In genomic region chr1:8015036-8015808, GRCh38 we compare ENCODE assay signal across 9 cellular contexts. TPM values are rescaled to one million over a fixed set of nuclear protein-coding genes. Genes with fewer than 3 reads are reported as not detected.
DNase-seq lines count a peak whose midpoint lies in the region; ATAC-seq, FAIRE-seq and TF ChIP-seq lines count a peak whose summit lies in the region.
"Had no signal": no experiment of that assay in that cellular context is flagged by ENCODE, and none has a peak within 500 bp of the region (broad histone marks: within the 10 kb centered on the region; RNA-seq: fewer than 3 reads in every experiment).

No MANE protein-coding gene starts in this region.

- peaks cover 39 to 52% of the 10 kb centered on the region in 2 donors for H3K36me3 ChIP-seq in kidney (ENCODE audit: control insufficient read depth in 1 of 2, insufficient read depth in 2 of 2, low read length in 2 of 2)

- no peaks in the 10 kb centered on the region for H3K9me3 ChIP-seq in kidney (ENCODE audit: control insufficient read depth in 1 of 2, low read length in 2 of 2)
- H3K9me3 ChIP-seq: BLaER1 treated with 17β-estradiol and CSF1 and Interleukin-3, amounts not matched to agents 10 nM and 100 nM had no signal

- peak overlapping the region; percentile 87 for H3K27ac ChIP-seq in caudate nucleus (ENCODE audit: low read depth, low read length)
- peak overlapping the region; percentile 32 to 44 for H3K27ac ChIP-seq in kidney (ENCODE audit: low read depth in 2 of 2, low read length in 2 of 2)
- H3K27ac ChIP-seq: BLaER1 treated with 17β-estradiol and CSF1 and Interleukin-3, amounts not matched to agents 10 nM and 100 nM had no signal

- H3K9ac ChIP-seq in kidney (ENCODE audit: low read length in 2 of 2) = peak overlapping the region in 1 of 2 donors; percentile 14
- H3K9ac ChIP-seq: BLaER1 treated with 17β-estradiol and CSF1 and Interleukin-3, amounts not matched to agents 10 nM and 100 nM had no signal

- FAIRE-seq in kidney (lab: Jason Lieb, UNC) = no peak

- TF ChIP-seq CTCF in LNCAP (IDR thresholded peaks at IDR 0.05) (peak; percentile 72), kidney (IDR thresholded peaks at IDR 0.05; ENCODE audit: borderline replicate concordance, extremely low read depth, insufficient read depth) (peak; percentile 78)

- H3K4me3 ChIP-seq in kidney (ENCODE audit: low read length in 2 of 2) = peak overlapping the region in 1 of 2 donors; percentile 4
- H3K4me3 ChIP-seq: BLaER1 treated with 17β-estradiol and CSF1 and Interleukin-3, amounts not matched to agents 10 nM and 100 nM had no signal

- peaks cover 19 to 43% of the 10 kb centered on the region in 2 donors for H3K4me1 ChIP-seq in kidney (ENCODE audit: control insufficient read depth in 1 of 2, insufficient read depth in 1 of 2, low read depth in 1 of 2, low read length in 2 of 2)

- intact Hi-C loops in kidney (cut with DNase I) = no loop called here

- no peak for ATAC-seq in GM21360 (IDR thresholded peaks at IDR 0.05; ENCODE audit: unreplicated experiment)

- peak; percentile 46 for DNase-seq in NCI-H1436 (lab: John Stamatoyannopoulos, UW)
- no peak for DNase-seq in NCI-H1436 treated with DMSO at 0.1 percent for 48 hours (lab: John Stamatoyannopoulos, UW)
- DNase-seq in SK-N-DZ (ENCODE audit: low spot score) = peak; percentile 44
- peak in 29 of 61 donors; percentile 5 to 83 (median 38) for DNase-seq in caudate nucleus (lab: John Stamatoyannopoulos, UW)
- no peak for DNase-seq in kidney
- DNase-seq in stimulated activated CD8-positive, alpha-beta memory T cell treated with anti-CD3 and anti-CD28 coated beads, Interleukin-4, amount 100 ng/mL, for 48 hours = peak; percentile 37

RNA-seq across cellular contexts. Expression of gene ERRFI1, which starts 10.9 kb away (rescaled TPM):
- polyA plus RNA-seq in SK-N-DZ (2014; cell fraction: cytosol; rRNA removed) = 6.2 and 6.5 TPM in 2 replicates
- 4.8 and 7.1 TPM in 2 replicates for polyA plus RNA-seq in SK-N-DZ (2014; cell fraction: nucleus; rRNA removed)
- total RNA-seq in kidney = 71.3 TPM
- polyA plus RNA-seq in kidney (ENCODE audit: insufficient read depth, low read depth, low replicate concordance) = 25.0 TPM

RNA-seq across cellular contexts. Expression of gene PARK7, which starts 53.7 kb away (rescaled TPM):
- 234 and 246 TPM in 2 replicates for polyA plus RNA-seq in SK-N-DZ (2014; cell fraction: cytosol; rRNA removed)
- polyA plus RNA-seq in SK-N-DZ (2014; cell fraction: nucleus; rRNA removed) = 137 and 147 TPM in 2 replicates
- 239 TPM for total RNA-seq in kidney
- 481 TPM for polyA plus RNA-seq in kidney (ENCODE audit: insufficient read depth, low read depth, low replicate concordance)

Comparison
In these comparisons a context has a peak if more than half of its experiments do, and no peak if none do; other contexts are left out.
1. DNase-seq: peak in NCI-H1436 (single experiment), SK-N-DZ (single experiment) and stimulated activated CD8-positive, alpha-beta memory T cell treated with anti-CD3 and anti-CD28 coated beads, Interleukin-4, amount 100 ng/mL, for 48 hours (single experiment); none in NCI-H1436 treated with DMSO at 0.1 percent for 48 hours (single experiment) and kidney (single experiment).